ENCODE assay signal across 10 cellular contexts in the genomic region with DNA sequence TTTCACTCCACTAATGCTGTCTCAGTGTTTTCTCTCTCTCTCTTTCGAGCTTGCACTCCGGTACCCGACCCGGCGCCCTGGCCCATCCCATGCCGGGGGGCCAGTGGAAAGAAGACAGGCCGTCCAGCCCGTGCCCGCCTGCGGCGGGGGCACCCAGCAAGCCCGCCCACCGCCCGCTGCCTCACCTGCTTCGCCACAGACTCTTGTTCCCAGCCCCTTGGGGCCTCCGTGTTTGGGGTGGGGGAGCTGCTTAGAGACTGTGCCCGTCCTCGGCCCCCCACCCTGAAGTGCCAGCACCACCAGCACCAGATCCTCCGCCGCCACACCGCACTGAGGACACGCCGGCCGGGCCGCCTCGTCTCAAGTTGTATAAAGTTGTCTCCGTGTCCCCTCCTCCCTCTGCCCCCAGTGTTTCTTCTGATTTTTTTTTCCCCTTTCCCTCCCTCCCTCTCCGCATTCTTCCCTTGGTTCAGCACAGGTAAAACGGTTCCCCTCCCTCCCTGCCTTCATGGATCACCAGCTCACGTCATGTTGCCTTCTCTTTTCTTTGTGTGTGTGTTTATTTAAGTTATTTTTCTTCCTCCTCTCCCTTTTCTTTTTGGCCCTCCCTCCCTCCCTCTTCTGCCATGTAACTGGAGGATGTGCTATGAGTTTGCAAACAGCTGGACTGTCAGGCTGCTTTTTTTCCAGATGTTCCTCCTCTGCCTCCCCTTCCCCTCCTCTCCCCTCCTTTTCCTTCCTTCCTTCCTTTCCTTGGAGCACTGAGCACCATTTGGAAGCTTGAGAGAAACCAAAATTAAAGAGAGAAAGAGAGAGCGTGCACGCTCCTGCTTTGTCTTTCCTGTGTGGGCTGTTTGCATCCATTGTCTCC. TPM values are rescaled to one million over a fixed set of nuclear protein-coding genes. Genes with fewer than 3 reads are reported as not detected.
A peak's percentile ranks its signal among the peaks of the same experiment; 100 is the strongest.
DNase-seq lines count a peak whose midpoint lies in the region; ATAC-seq and TF ChIP-seq lines count a peak whose summit lies in the region.
"Had no signal": no experiment of that assay in that cellular context is flagged by ENCODE, and none has a peak within 500 bp of the region (broad histone marks: within the 10 kb centered on the region; RNA-seq: fewer than 3 reads in every experiment).

No MANE protein-coding gene starts in this region.

- H3K36me3 ChIP-seq in OCI-LY1 (ENCODE audit: insufficient read depth, low read length) (peaks cover 57% of the 10 kb centered on the region), endodermal cell (ENCODE audit: control insufficient read depth, insufficient read depth, low read length) (peaks cover 46% of the 10 kb centered on the region), HAP-1 (replicated peaks) (peaks cover 54% of the 10 kb centered on the region)

- no peak for ATAC-seq in HG03097 (IDR thresholded peaks at IDR 0.05; ENCODE audit: low FRiP score, unreplicated experiment)

- H3K9me3 ChIP-seq in OCI-LY1 (ENCODE audit: low read length): no peaks in the 10 kb centered on the region
- no peaks in the 10 kb centered on the region for H3K9me3 ChIP-seq in endodermal cell (ENCODE audit: control insufficient read depth, low read length)
- H3K9me3 ChIP-seq in HAP-1: no peaks in the 10 kb centered on the region

- no peaks in the 10 kb centered on the region for H4K20me1 ChIP-seq in OCI-LY1 (ENCODE audit: insufficient read depth, low read length)

- 94 to 96% methylated on average over 11 to 30 of the region's 32 CpGs for WGBS in endodermal cell (ENCODE audit: insufficient coverage in 1 of 2, insufficient read length in 1 of 2), 2 experiments

- H3K4me3 Mint-ChIP-seq in endodermal cell: no peak overlapping the region

- H3K9me3 Mint-ChIP-seq in endodermal cell: peaks cover 7% of the 10 kb centered on the region

- DNase-seq in Caki2 (ENCODE audit: low read depth): peak; percentile 83
- DNase-seq in endodermal cell: peak; percentile 48
- DNase-seq in posterior vena cava (ENCODE audit: low spot score): peak; percentile 82
- no peak for DNase-seq in HAP-1 (ENCODE audit: low spot score in 2 of 2)
- DNase-seq in HK-2 (ENCODE audit: unreplicated experiment): no peak
- DNase-seq in NCI-H510A treated with DMSO at 0.1 percent for 48 hours (lab: John Stamatoyannopoulos, UW): no peak

- in situ Hi-C loops in Caki2 (cut with HindIII; ENCODE audit: low pct_unique_long_range_greater_than_20kb, low sequenced_read_pairs) (no loop called here), HAP-1 (cut with MboI; ENCODE audit: low sequenced_read_pairs) (loop anchor here (25.0 kb wide), 1 partner anchor 1201 kb away; a partner anchor contains a TSS)

- intact Hi-C loops in posterior vena cava (cut with DNase I): no loop called here

- H3K27me3 ChIP-seq in OCI-LY1 (ENCODE audit: insufficient read depth, low read length): no peaks in the 10 kb centered on the region
- H3K27me3 ChIP-seq in endodermal cell (ENCODE audit: control insufficient read depth, insufficient read depth, low read length, poor library complexity, severe bottlenecking): no peaks in the 10 kb centered on the region
- H3K27me3 ChIP-seq in HAP-1 (ENCODE audit: low read depth): no peaks in the 10 kb centered on the region
- H3K27me3 ChIP-seq: SJSA1 had no signal

- H3K4me1 Mint-ChIP-seq in endodermal cell: no peaks in the 10 kb centered on the region

- TF ChIP-seq CTCF in OCI-LY1 (IDR thresholded peaks at IDR 0.05; ENCODE audit: low read length): no peak
- no peak for TF ChIP-seq CTCF in endodermal cell (conservative IDR thresholded peaks at IDR 0.05)

- H3K4me1 ChIP-seq in OCI-LY1 (ENCODE audit: insufficient read depth, low read length, severe bottlenecking) (peaks cover 18% of the 10 kb centered on the region), endodermal cell (ENCODE audit: control insufficient read depth, insufficient read depth, low read length) (no peaks in the 10 kb centered on the region), HAP-1 (no peaks in the 10 kb centered on the region; the same call in none of the 2 replicates)

- H3K4me3 ChIP-seq in OCI-LY1 (ENCODE audit: low read depth, low read length, poor library complexity, severe bottlenecking): peak overlapping the region; percentile 64
- H3K4me3 ChIP-seq in endodermal cell (ENCODE audit: low read length): no peak overlapping the region
- H3K4me3 ChIP-seq in HAP-1: no peak overlapping the region

- peaks cover 13% of the 10 kb centered on the region for H3K27me3 Mint-ChIP-seq in endodermal cell (ENCODE audit: insufficient read depth)

- H3K27ac ChIP-seq in OCI-LY1 (ENCODE audit: low read depth, low read length, poor library complexity, severe bottlenecking) (peak overlapping the region; percentile 90), endodermal cell (ENCODE audit: low read depth, low read length) (no peak overlapping the region)

- H3K9me2 ChIP-seq in OCI-LY1 (ENCODE audit: low read depth, low read length): no peaks in the 10 kb centered on the region

- H3K4me2 ChIP-seq in OCI-LY1 (ENCODE audit: low read length): peak overlapping the region; percentile 92; the same call in 1 of the 2 replicates

- no peak overlapping the region for H2AFZ ChIP-seq in OCI-LY1 (ENCODE audit: low read length)

- peaks cover 41% of the 10 kb centered on the region for H3K36me3 Mint-ChIP-seq in endodermal cell (ENCODE audit: low read depth)

- H3F3A ChIP-seq in OCI-LY1 (ENCODE audit: insufficient read depth, low read length): peaks cover 3% of the 10 kb centered on the region; the same call in 1 of the 2 replicates

- no peak overlapping the region for H3K27ac Mint-ChIP-seq in endodermal cell

- H3K79me2 ChIP-seq in OCI-LY1 (ENCODE audit: insufficient read depth, low read length): no peaks in the 10 kb centered on the region

- H3K9ac ChIP-seq in OCI-LY1 (ENCODE audit: low read length) (peak overlapping the region; percentile 81; the same call in 1 of the 2 replicates), endodermal cell (ENCODE audit: extremely low read depth, low read length, poor library complexity, severe bottlenecking) (no peak overlapping the region)

RNA-seq across cellular contexts. Expression of a gene that starts 2.1 kb away (rescaled TPM):
- 6.0 and 8.6 TPM in 2 replicates for total RNA-seq in Caki2 (2014; rRNA removed; shearing (Covaris generic); ENCODE audit: low replicate concordance)
- total RNA-seq in endodermal cell (1 to 10 TPM; 2.5 to 3.5 TPM), posterior vena cava (1 to 10 TPM; 4.2 to 5.1 TPM)
- 1.1 TPM for polyA plus RNA-seq in endodermal cell (2013, experiment 1 of 2)
- polyA plus RNA-seq in endodermal cell (2013, experiment 2 of 2): 1.1 TPM

RNA-seq across cellular contexts. Expression of a gene that starts 11.7 kb away (rescaled TPM):
- 0.93 TPM in 1 of 2 replicates, not detected in the other for total RNA-seq in Caki2 (2014; rRNA removed; shearing (Covaris generic); ENCODE audit: low replicate concordance)
- total RNA-seq in endodermal cell (under 1 TPM in 1 of 2 donors, not detected in 1; 0.49 TPM), posterior vena cava (10 to 100 TPM; 24.8 to 25.7 TPM)
- polyA plus RNA-seq in endodermal cell (2013, experiment 1 of 2): 7.0 TPM
- 8.3 TPM for polyA plus RNA-seq in endodermal cell (2013, experiment 2 of 2)

RNA-seq across cellular contexts. Expression of a gene that starts 12.4 kb away (rescaled TPM):
- total RNA-seq in Caki2 (2014; rRNA removed; shearing (Covaris generic); ENCODE audit: low replicate concordance): 3.6 and 12.0 TPM in 2 replicates
- total RNA-seq in endodermal cell (100 to 1,000 TPM; 139 to 171 TPM), posterior vena cava (100 to 1,000 TPM; 113 to 140 TPM)
- polyA plus RNA-seq in endodermal cell (2013, experiment 1 of 2): 171 TPM
- polyA plus RNA-seq in endodermal cell (2013, experiment 2 of 2): 130 TPM

RNA-seq across cellular contexts. Expression of a gene that starts 41.2 kb away (rescaled TPM):
- not detected in 2 replicates for total RNA-seq in Caki2 (2014; rRNA removed; shearing (Covaris generic); ENCODE audit: low replicate concordance)
- total RNA-seq in endodermal cell (not detected), posterior vena cava (not detected)
- polyA plus RNA-seq in endodermal cell (2013, experiment 1 of 2): not detected
- not detected for polyA plus RNA-seq in endodermal cell (2013, experiment 2 of 2)
- total RNA-seq: SJSA1 had no signal
- polyA plus RNA-seq: aorta had no signal

RNA-seq across cellular contexts. Expression of a gene that starts 46.2 kb away (rescaled TPM):
- total RNA-seq in Caki2 (2014; rRNA removed; shearing (Covaris generic); ENCODE audit: low replicate concordance): not detected in 2 replicates
- total RNA-seq in endodermal cell: 1 to 10 TPM; 1.0 to 2.0 TPM
- polyA plus RNA-seq in endodermal cell (2013, experiment 1 of 2): 342 TPM
- polyA plus RNA-seq in endodermal cell (2013, experiment 2 of 2): 263 TPM
- 1 to 10 TPM in 1 of 2 donors, under 1 TPM in 1; 0.60 to 1.4 TPM for total RNA-seq in posterior vena cava
- total RNA-seq: SJSA1 had no signal

Comparison
In these comparisons a context has a peak if more than half of its experiments do, and no peak if none do; other contexts are left out.
1. DNase-seq: peak in Caki2 (single experiment), endodermal cell (single experiment) and posterior vena cava (single experiment); none in HAP-1 (0 of 2), HK-2 (single experiment) and NCI-H510A treated with DMSO at 0.1 percent for 48 hours (single experiment).
2. RNA of a gene that starts 11.7 kb away (total RNA-seq): 24.8 to 25.7 TPM in posterior vena cava; 0.49 TPM in endodermal cell and 0.93 TPM in Caki2; every median in the first group is over 10 times any median in the second.